1 cellular context compared by ENCODE assay signal in the genomic region with DNA sequence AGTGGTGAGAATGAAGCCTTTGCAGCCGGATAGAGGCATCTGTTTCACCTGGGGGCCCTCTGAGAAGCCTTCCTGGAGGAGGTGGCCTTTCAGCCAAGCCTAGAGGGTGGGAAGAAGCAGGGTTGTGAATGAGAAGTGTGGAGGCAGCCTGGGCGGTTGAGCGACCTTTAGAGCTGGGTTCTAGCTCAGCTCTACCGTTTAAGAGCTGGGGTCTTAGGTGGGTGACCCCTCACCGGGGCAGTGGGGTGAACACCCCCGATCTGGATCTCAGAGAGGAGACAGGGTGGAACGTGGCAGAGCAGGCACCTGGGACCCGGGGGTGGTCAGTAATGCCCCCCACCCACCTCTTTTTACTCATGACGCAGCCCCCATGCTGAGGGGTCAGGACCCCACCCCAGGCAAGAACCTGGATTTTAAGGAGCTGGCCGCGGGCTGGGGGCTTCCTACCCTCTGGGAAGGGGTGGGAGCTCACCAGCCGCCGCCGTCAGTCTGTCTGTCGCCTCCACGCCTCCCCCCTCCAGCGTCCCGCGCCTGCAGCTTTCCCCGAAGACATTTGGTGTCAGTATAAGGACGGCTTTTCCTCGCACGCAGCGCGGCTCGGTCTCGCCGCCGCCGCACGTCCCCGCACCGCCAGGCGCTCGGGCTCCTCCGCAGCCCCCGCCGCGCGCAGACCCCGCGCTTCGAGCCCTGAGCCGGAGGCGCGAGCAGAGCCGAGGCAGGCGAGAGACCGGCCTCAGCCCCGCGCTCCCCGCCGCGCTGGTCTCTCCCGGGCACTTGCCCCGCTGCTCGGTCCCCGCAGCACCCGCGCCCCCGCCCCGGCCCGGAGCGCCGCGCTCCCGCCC.
TF ChIP-seq lines count a peak whose summit lies in the region.

No MANE protein-coding gene starts in this region.

TF ChIP-seq in HEK293, 187 proteins besides CTCF, POLR2A, EP300 and RAD21 (continued from another document):
- TF ChIP-seq, protein P1, sequence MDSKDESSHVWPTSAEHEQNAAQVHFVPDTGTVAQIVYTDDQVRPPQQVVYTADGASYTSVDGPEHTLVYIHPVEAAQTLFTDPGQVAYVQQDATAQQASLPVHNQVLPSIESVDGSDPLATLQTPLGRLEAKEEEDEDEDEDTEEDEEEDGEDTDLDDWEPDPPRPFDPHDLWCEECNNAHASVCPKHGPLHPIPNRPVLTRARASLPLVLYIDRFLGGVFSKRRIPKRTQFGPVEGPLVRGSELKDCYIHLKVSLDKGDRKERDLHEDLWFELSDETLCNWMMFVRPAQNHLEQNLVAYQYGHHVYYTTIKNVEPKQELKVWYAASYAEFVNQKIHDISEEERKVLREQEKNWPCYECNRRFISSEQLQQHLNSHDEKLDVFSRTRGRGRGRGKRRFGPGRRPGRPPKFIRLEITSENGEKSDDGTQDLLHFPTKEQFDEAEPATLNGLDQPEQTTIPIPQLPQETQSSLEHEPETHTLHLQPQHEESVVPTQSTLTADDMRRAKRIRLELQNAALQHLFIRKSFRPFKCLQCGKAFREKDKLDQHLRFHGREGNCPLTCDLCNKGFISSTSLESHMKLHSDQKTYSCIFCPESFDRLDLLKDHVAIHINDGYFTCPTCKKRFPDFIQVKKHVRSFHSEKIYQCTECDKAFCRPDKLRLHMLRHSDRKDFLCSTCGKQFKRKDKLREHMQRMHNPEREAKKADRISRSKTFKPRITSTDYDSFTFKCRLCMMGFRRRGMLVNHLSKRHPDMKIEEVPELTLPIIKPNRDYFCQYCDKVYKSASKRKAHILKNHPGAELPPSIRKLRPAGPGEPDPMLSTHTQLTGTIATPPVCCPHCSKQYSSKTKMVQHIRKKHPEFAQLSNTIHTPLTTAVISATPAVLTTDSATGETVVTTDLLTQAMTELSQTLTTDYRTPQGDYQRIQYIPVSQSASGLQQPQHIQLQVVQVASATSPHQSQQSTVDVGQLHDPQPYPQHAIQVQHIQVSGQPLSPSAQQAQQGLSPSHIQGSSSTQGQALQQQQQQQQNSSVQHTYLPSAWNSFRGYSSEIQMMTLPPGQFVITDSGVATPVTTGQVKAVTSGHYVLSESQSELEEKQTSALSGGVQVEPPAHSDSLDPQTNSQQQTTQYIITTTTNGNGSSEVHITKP (tag by site-specific recombination; IDR thresholded peaks at IDR 0.05) = no peak
- TF ChIP-seq ZNF223 (tag by site-specific recombination; IDR thresholded peaks at IDR 0.05) = no peak
- TF ChIP-seq KLF8 (tag by site-specific recombination; IDR thresholded peaks at IDR 0.05) = no peak
- TF ChIP-seq ZNF747 (tag by site-specific recombination; IDR thresholded peaks at IDR 0.05) = no peak
- TF ChIP-seq, protein P2, sequence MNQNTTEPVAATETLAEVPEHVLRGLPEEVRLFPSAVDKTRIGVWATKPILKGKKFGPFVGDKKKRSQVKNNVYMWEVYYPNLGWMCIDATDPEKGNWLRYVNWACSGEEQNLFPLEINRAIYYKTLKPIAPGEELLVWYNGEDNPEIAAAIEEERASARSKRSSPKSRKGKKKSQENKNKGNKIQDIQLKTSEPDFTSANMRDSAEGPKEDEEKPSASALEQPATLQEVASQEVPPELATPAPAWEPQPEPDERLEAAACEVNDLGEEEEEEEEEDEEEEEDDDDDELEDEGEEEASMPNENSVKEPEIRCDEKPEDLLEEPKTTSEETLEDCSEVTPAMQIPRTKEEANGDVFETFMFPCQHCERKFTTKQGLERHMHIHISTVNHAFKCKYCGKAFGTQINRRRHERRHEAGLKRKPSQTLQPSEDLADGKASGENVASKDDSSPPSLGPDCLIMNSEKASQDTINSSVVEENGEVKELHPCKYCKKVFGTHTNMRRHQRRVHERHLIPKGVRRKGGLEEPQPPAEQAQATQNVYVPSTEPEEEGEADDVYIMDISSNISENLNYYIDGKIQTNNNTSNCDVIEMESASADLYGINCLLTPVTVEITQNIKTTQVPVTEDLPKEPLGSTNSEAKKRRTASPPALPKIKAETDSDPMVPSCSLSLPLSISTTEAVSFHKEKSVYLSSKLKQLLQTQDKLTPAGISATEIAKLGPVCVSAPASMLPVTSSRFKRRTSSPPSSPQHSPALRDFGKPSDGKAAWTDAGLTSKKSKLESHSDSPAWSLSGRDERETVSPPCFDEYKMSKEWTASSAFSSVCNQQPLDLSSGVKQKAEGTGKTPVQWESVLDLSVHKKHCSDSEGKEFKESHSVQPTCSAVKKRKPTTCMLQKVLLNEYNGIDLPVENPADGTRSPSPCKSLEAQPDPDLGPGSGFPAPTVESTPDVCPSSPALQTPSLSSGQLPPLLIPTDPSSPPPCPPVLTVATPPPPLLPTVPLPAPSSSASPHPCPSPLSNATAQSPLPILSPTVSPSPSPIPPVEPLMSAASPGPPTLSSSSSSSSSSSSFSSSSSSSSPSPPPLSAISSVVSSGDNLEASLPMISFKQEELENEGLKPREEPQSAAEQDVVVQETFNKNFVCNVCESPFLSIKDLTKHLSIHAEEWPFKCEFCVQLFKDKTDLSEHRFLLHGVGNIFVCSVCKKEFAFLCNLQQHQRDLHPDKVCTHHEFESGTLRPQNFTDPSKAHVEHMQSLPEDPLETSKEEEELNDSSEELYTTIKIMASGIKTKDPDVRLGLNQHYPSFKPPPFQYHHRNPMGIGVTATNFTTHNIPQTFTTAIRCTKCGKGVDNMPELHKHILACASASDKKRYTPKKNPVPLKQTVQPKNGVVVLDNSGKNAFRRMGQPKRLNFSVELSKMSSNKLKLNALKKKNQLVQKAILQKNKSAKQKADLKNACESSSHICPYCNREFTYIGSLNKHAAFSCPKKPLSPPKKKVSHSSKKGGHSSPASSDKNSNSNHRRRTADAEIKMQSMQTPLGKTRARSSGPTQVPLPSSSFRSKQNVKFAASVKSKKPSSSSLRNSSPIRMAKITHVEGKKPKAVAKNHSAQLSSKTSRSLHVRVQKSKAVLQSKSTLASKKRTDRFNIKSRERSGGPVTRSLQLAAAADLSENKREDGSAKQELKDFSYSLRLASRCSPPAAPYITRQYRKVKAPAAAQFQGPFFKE (tag by site-specific recombination; IDR thresholded peaks at IDR 0.05; ENCODE audit: borderline replicate concordance) = no peak
- no peak for TF ChIP-seq ZNF670 (tag by site-specific recombination; IDR thresholded peaks at IDR 0.05; ENCODE audit: low read depth)
- no peak for TF ChIP-seq ZNF140 (tag by site-specific recombination; IDR thresholded peaks at IDR 0.05)
- TF ChIP-seq ZNF521 (tag by site-specific recombination; IDR thresholded peaks at IDR 0.05) = no peak
- TF ChIP-seq ZSCAN16 (tag by site-specific recombination; IDR thresholded peaks at IDR 0.05) = no peak
- TF ChIP-seq ZNF701 (tag by site-specific recombination; IDR thresholded peaks at IDR 0.05) = no peak
- no peak for TF ChIP-seq ZNF433 (tag by site-specific recombination; IDR thresholded peaks at IDR 0.05; ENCODE audit: low read depth)
- TF ChIP-seq ZNF560 (tag by site-specific recombination; IDR thresholded peaks at IDR 0.05; ENCODE audit: borderline replicate concordance) = no peak
- TF ChIP-seq KLF10 (tag by site-specific recombination; IDR thresholded peaks at IDR 0.05) = no peak
- TF ChIP-seq ZNF366 (tag by site-specific recombination; conservative IDR thresholded peaks at IDR 0.05) = no peak
- TF ChIP-seq ZBTB20 (tag by site-specific recombination; IDR thresholded peaks at IDR 0.05) = no peak
- TF ChIP-seq GFI1B (tag by site-specific recombination; IDR thresholded peaks at IDR 0.05) = no peak
